8 cellular contexts compared by ENCODE assay signal in the genomic region with DNA sequence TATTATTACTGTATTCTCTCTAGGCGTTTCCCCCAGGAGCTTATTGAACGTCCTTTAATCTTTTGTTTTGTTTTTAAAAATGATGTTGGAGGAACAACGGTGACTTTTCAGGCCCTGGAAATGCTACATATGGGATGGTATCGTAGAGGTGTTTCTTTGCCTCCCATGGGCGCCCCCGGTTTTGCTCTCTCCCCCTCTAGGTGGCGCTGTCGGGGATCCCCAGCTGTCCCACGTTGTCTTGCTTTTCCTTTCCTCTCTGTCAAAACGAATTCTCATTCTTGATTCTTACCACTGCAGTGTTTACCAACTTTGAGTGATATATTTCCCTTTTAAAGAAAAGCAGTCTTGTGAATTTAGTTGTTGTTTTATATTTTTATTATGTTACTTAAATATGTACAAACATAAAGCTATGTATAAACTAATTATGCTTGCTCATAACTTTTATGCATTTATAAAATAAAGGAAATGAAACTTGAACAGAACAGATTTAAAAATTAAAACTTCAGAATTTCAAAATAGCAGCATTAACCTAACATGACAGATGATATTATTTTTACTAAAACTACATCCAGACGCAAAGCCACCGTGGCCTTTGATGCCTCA.
DNase-seq lines count a peak whose midpoint lies in the region; ATAC-seq and FAIRE-seq lines count a peak whose summit lies in the region.

No MANE protein-coding gene starts in this region.

- peak; percentile 30 for FAIRE-seq in G401.6 (lab: Jason Lieb, UNC)

- peak; percentile 2 for DNase-seq in LHCN-M2 (ENCODE audit: low read depth)
- peak; percentile 83 for DNase-seq in activated CD8-positive, alpha-beta memory T cell treated with anti-CD3 and anti-CD28 coated beads, Interleukin-2, amount 50 U/mL, for 48 hours
- peak; percentile 22 for DNase-seq in left kidney (ENCODE audit: low read depth, low spot score)
- no peak for DNase-seq in NCI-H1436 (lab: John Stamatoyannopoulos, UW)
- DNase-seq in amniotic stem cell (lab: John Stamatoyannopoulos, UW), result no peak
- no peak for DNase-seq in NCI-H2081 (lab: John Stamatoyannopoulos, UW)

- no peak for ATAC-seq in HG03139 (IDR thresholded peaks at IDR 0.05; ENCODE audit: unreplicated experiment)

Comparison
In these comparisons a context has a peak if more than half of its experiments do, and no peak if none do; other contexts are left out.
1. DNase-seq: peak in LHCN-M2 (single experiment), activated CD8-positive, alpha-beta memory T cell treated with anti-CD3 and anti-CD28 coated beads, Interleukin-2, amount 50 U/mL, for 48 hours (single experiment) and left kidney (single experiment); none in NCI-H1436 (single experiment), amniotic stem cell (single experiment) and NCI-H2081 (0 of 2).